In genomic region chr13:110875243-110875642, GRCh38 we compare ENCODE assay signal across 9 cellular contexts. TPM values are rescaled to one million over a fixed set of nuclear protein-coding genes. Genes with fewer than 3 reads are reported as not detected.
DNase-seq lines count a peak whose midpoint lies in the region; ATAC-seq and TF ChIP-seq lines count a peak whose summit lies in the region.
"Had no signal": no experiment of that assay in that cellular context is flagged by ENCODE, and none has a peak within 500 bp of the region (broad histone marks: within the 10 kb centered on the region; RNA-seq: fewer than 3 reads in every experiment).

No MANE protein-coding gene starts in this region.

- peak overlapping the region; percentile 66 for H3K4me2 ChIP-seq in mammary epithelial cell (ENCODE audit: insufficient read depth, low read depth, low read length)

- H3K9ac ChIP-seq in mammary epithelial cell (ENCODE audit: insufficient read depth, low read length) = no peak overlapping the region

- TF ChIP-seq CTCF in mammary epithelial cell (conservative IDR thresholded peaks at IDR 0.05 in 1 of 2, IDR thresholded peaks at IDR 0.05 in 1 of 2; ENCODE audit: extremely low read depth in 1 of 2, insufficient read depth in 1 of 2, low read depth in 1 of 2, low read length in 2 of 2) (no peak), nephron progenitor cell (IDR thresholded peaks at IDR 0.05) (no peak), Peyer's patch (IDR thresholded peaks at IDR 0.05) (no peak)

- H3K4me1 Mint-ChIP-seq in CD4-positive, alpha-beta memory T cell = peaks cover 5 to 7% (median 6%) of the 10 kb centered on the region in 4 donors
- H3K4me1 Mint-ChIP-seq in IgD-negative memory B cell (peaks cover 4 to 11% (median 10%) of the 10 kb centered on the region in 3 donors), nephron progenitor cell (peaks cover 15% of the 10 kb centered on the region)

- no peaks in the 10 kb centered on the region for H3K79me2 ChIP-seq in mammary epithelial cell (ENCODE audit: insufficient read depth, low read length)

- H3K36me3 Mint-ChIP-seq in CD4-positive, alpha-beta memory T cell = peaks cover 0 to 4% of the 10 kb centered on the region in 2 donors
- H3K36me3 Mint-ChIP-seq in IgD-negative memory B cell = peaks cover 2% of the 10 kb centered on the region
- H3K36me3 Mint-ChIP-seq in nephron progenitor cell (ENCODE audit: low read depth) = no peaks in the 10 kb centered on the region

- TF ChIP-seq POLR2A in Peyer's patch (IDR thresholded peaks at IDR 0.05) = no peak

- in situ Hi-C loops in mammary epithelial cell (cut with MboI; ENCODE audit: low sequenced_read_pairs in 2 of 2) = no loop called here

- H3K27ac Mint-ChIP-seq in CD4-positive, alpha-beta memory T cell = peak overlapping the region in 3 of 7 donors; percentile 55 to 78 (median 60)
- H3K27ac Mint-ChIP-seq in IgD-negative memory B cell (peak overlapping the region in 2 of 3 donors; percentile 10 to 38), nephron progenitor cell (no peak overlapping the region)

- no peak overlapping the region for H3K27ac ChIP-seq in CD4-positive, alpha-beta memory T cell (ENCODE audit: low read depth, low read length)
- H3K27ac ChIP-seq in mammary epithelial cell (ENCODE audit: insufficient read depth, low read depth, low read length) = no peak overlapping the region
- H3K27ac ChIP-seq in Peyer's patch = no peak overlapping the region
- H3K27ac ChIP-seq: HL-60 had no signal

- BruUV-seq in mammary epithelial cell (replicated peaks; lab: Mats Ljungman, UMichigan) = no TSS peak

- DNase-seq in CD4-positive, alpha-beta memory T cell = peak in 1 of 5 donors; percentile 3
- no peak for DNase-seq in mammary epithelial cell
- DNase-seq in nephron progenitor cell = no peak
- no peak for DNase-seq in activated CD4-positive, CD25-positive, alpha-beta regulatory T cell (lab: John Stamatoyannopoulos, UW)
- DNase-seq in Peyer's patch = no peak
- DNase-seq in GM19240 (ENCODE audit: insufficient read length, low spot score) = no peak

- H4K20me1 ChIP-seq in mammary epithelial cell (ENCODE audit: insufficient read depth, low read length) = no peaks in the 10 kb centered on the region

- H3K4me3 Mint-ChIP-seq in CD4-positive, alpha-beta memory T cell = peak overlapping the region; percentile 46 to 86 (median 69)
- H3K4me3 Mint-ChIP-seq in IgD-negative memory B cell (peak overlapping the region; percentile 46 to 89 (median 66)), nephron progenitor cell (peak overlapping the region; percentile 87)

- dilution Hi-C loops in mammary epithelial cell (cut with HindIII; ENCODE audit: low sequenced_read_pairs) = loop anchor here (5.0 kb wide), 1 partner anchor 72 kb away; no protein-coding TSS in a partner anchor

- no peak for ATAC-seq in GM19023 (IDR thresholded peaks at IDR 0.05; ENCODE audit: unreplicated experiment)

- H3K27me3 ChIP-seq in CD4-positive, alpha-beta memory T cell (ENCODE audit: insufficient read depth, low read length) = no peaks in the 10 kb centered on the region
- H3K27me3 ChIP-seq in mammary epithelial cell (ENCODE audit: insufficient read depth, low read length) (no peaks in the 10 kb centered on the region), Peyer's patch (no peaks in the 10 kb centered on the region)

- intact Hi-C loops in CD4-positive, alpha-beta memory T cell (cut with micrococcal nuclease) = no loop called here
- intact Hi-C loops in mammary epithelial cell (cut with micrococcal nuclease) = no loop called here

- WGBS in mammary epithelial cell (ENCODE audit: low coverage, missing lambda C conversion rate) = 71% methylated on average over 7 of the region's 8 CpGs

- H3K27me3 Mint-ChIP-seq in CD4-positive, alpha-beta memory T cell = peaks cover 13 to 20% of the 10 kb centered on the region in 2 donors
- H3K27me3 Mint-ChIP-seq in IgD-negative memory B cell = peaks cover 14% of the 10 kb centered on the region
- H3K27me3 Mint-ChIP-seq in nephron progenitor cell (ENCODE audit: low read depth, poor library complexity) = peaks cover 4% of the 10 kb centered on the region

- H3K4me3 ChIP-seq in CD4-positive, alpha-beta memory T cell (ENCODE audit: low read length in 2 of 2) = no peak overlapping the region
- peak overlapping the region in 1 of 3 experiments; percentile 11 for H3K4me3 ChIP-seq in mammary epithelial cell (replicated peaks in 1 of 3; ENCODE audit: insufficient read depth in 1 of 3, low read depth in 2 of 3, low read length in 3 of 3)
- H3K4me3 ChIP-seq in Peyer's patch = no peak overlapping the region

- no peaks in the 10 kb centered on the region for H3K36me3 ChIP-seq in CD4-positive, alpha-beta memory T cell (ENCODE audit: insufficient read depth, low read length)
- H3K36me3 ChIP-seq in mammary epithelial cell (ENCODE audit: insufficient read depth, low read length) (no peaks in the 10 kb centered on the region), Peyer's patch (peaks cover 0 to 6% (median 0%) of the 10 kb centered on the region in 3 donors)

- H3K9me3 ChIP-seq in CD4-positive, alpha-beta memory T cell (ENCODE audit: control insufficient read depth in 1 of 2, low read length in 2 of 2) = no peaks in the 10 kb centered on the region
- H3K9me3 ChIP-seq in mammary epithelial cell (replicated peaks; ENCODE audit: insufficient read depth, low read length) (no peaks in the 10 kb centered on the region), Peyer's patch (no peaks in the 10 kb centered on the region)

- CTCF ChIA-PET in CD4-positive, alpha-beta memory T cell (lab: Charles Lee; ENCODE audit: partially characterized antibody) = no interaction called here
- CTCF ChIA-PET in mammary epithelial cell (lab: Charles Lee; ENCODE audit: low non-redundant PET) = no interaction called here

- H3K4me1 ChIP-seq in CD4-positive, alpha-beta memory T cell (ENCODE audit: insufficient read depth, low read length) = peaks cover 14% of the 10 kb centered on the region
- peaks cover 8% of the 10 kb centered on the region for H3K4me1 ChIP-seq in mammary epithelial cell (ENCODE audit: insufficient read depth, low read length)
- H3K4me1 ChIP-seq in Peyer's patch = peaks cover 0 to 19% (median 6%) of the 10 kb centered on the region in 4 donors

- POLR2A ChIA-PET in CD4-positive, alpha-beta memory T cell (lab: Charles Lee; ENCODE audit: partially characterized antibody) = no interaction called here

- H2AFZ ChIP-seq in mammary epithelial cell (ENCODE audit: low read depth, low read length) = peak overlapping the region; percentile 79

- peaks cover 0 to 2% (median 0%) of the 10 kb centered on the region in 8 donors for H3K9me3 Mint-ChIP-seq in CD4-positive, alpha-beta memory T cell
- H3K9me3 Mint-ChIP-seq in IgD-negative memory B cell = no peaks in the 10 kb centered on the region
- peaks cover 3% of the 10 kb centered on the region for H3K9me3 Mint-ChIP-seq in nephron progenitor cell

RNA-seq across cellular contexts. Expression of gene ANKRD10, which starts 39.6 kb away (rescaled TPM):
- 100 to 1,000 TPM; 127 to 140 TPM for total RNA-seq in CD4-positive, alpha-beta memory T cell
- polyA plus RNA-seq in CD4-positive, alpha-beta memory T cell = 10 to 100 TPM; 53.0 to 63.2 TPM
- polyA plus RNA-seq in IgD-negative memory B cell = 94.2 TPM
- 10 to 100 TPM; 45.3 to 50.3 TPM for total RNA-seq in mammary epithelial cell
- polyA plus RNA-seq in mammary epithelial cell = 18.3 TPM
- 15.6 TPM for polyA minus RNA-seq in mammary epithelial cell
- 100 to 1,000 TPM; 117 to 184 (median 138) TPM for total RNA-seq in Peyer's patch
